16 cellular contexts compared by ENCODE assay signal in genomic region chr11:18332302-18332701, GRCh38. TPM values are rescaled to one million over a fixed set of nuclear protein-coding genes. Genes with fewer than 3 reads are reported as not detected.
DNase-seq lines count a peak whose midpoint lies in the region; ATAC-seq and TF ChIP-seq lines count a peak whose summit lies in the region.
"Had no signal": no experiment of that assay in that cellular context is flagged by ENCODE, and none has a peak within 500 bp of the region (broad histone marks: within the 10 kb centered on the region; RNA-seq: fewer than 3 reads in every experiment).

No MANE protein-coding gene starts in this region.

- H3K9ac ChIP-seq in SK-N-SH = no peak overlapping the region

- H3K36me3 Mint-ChIP-seq in T-helper 2 cell treated with Interferon-gamma antibody and Interleukin-4, amounts not matched to agents 5 μg/mL and 100 μg/mL, for 36 hours (ENCODE audit: low read depth) = peaks cover 59% of the 10 kb centered on the region
- peaks cover 61% of the 10 kb centered on the region for H3K36me3 Mint-ChIP-seq in effector memory CD8-positive, alpha-beta T cell (ENCODE audit: insufficient read depth)

- H4K20me1 ChIP-seq in SK-N-SH (ENCODE audit: insufficient read depth) = no peaks in the 10 kb centered on the region

- no peak overlapping the region for H2AFZ ChIP-seq in SK-N-SH (ENCODE audit: low read depth)

- H3K4me2 ChIP-seq in SK-N-SH = no peak overlapping the region

- POLR2A ChIA-PET in SK-N-SH (lab: Yijun Ruan, JAX) = interaction anchor here (0.5 kb wide), 1 partner anchor 8 kb away, joined by 4 read pairs; no protein-coding TSS in a partner anchor

- no peaks in the 10 kb centered on the region for H3K9me3 Mint-ChIP-seq in T-helper 2 cell treated with Interferon-gamma antibody and Interleukin-4, amounts not matched to agents 5 μg/mL and 100 μg/mL, for 36 hours
- no peaks in the 10 kb centered on the region for H3K9me3 Mint-ChIP-seq in effector memory CD8-positive, alpha-beta T cell

- H3F3A ChIP-seq in SK-N-SH (replicated peaks; ENCODE audit: insufficient read depth) = peaks cover 13% of the 10 kb centered on the region

- no peak overlapping the region for H3K4me3 ChIP-seq in testis
- no peak overlapping the region for H3K4me3 ChIP-seq in SK-N-SH (ENCODE audit: low read depth in 2 of 2, low read length in 1 of 2)
- H3K4me3 ChIP-seq: adrenal gland, coronary artery, MG63, psoas muscle had no signal

- H3K36me3 ChIP-seq in testis (ENCODE audit: low read depth, missing control alignments) (no peaks in the 10 kb centered on the region), SK-N-SH (replicated peaks in 1 of 2; ENCODE audit: control insufficient read depth in 1 of 2, insufficient read depth in 2 of 2, low read length in 1 of 2) (peaks cover 56 to 70% of the 10 kb centered on the region in 2 experiments)

- H3K27me3 ChIP-seq in testis = no peaks in the 10 kb centered on the region
- no peaks in the 10 kb centered on the region for H3K27me3 ChIP-seq in SK-N-SH (ENCODE audit: insufficient read depth)
- H3K27me3 ChIP-seq: adrenal gland, MG63 had no signal

- H3K4me1 ChIP-seq in testis (peaks cover 22% of the 10 kb centered on the region), SK-N-SH (ENCODE audit: control insufficient read depth in 1 of 2, insufficient read depth in 2 of 2, low read depth in 1 of 2, low read length in 1 of 2) (peaks cover 0 to 2% of the 10 kb centered on the region in 2 experiments; a peak in 3 of 4 replicates)
- H3K4me1 ChIP-seq: psoas muscle had no signal

- H3K4me1 Mint-ChIP-seq in T-helper 2 cell treated with Interferon-gamma antibody and Interleukin-4, amounts not matched to agents 5 μg/mL and 100 μg/mL, for 36 hours (ENCODE audit: low read depth) = peaks cover 45% of the 10 kb centered on the region
- H3K4me1 Mint-ChIP-seq in effector memory CD8-positive, alpha-beta T cell (ENCODE audit: low read depth in 2 of 2) = peaks cover 29 to 46% of the 10 kb centered on the region in 2 donors

- peak; percentile 10 for DNase-seq in stimulated activated CD4-positive, alpha-beta T cell treated with anti-CD3 and anti-CD28 coated beads, Interleukin-15, amount 100 ng/mL, for 24 hours
- no peak for DNase-seq in stimulated activated CD4-positive, alpha-beta T cell treated with anti-CD3 and anti-CD28 coated beads, Interleukin-12 subunit alpha, Interleukin-12 subunit beta, amount 100 ng/mL, for 4 hours
- no peak for DNase-seq in T-helper 2 cell treated with Interferon-gamma antibody and Interleukin-4, amounts not matched to agents 5 μg/mL and 100 μg/mL, for 36 hours (ENCODE audit: low spot score)
- DNase-seq in effector memory CD8-positive, alpha-beta T cell = no peak
- no peak for DNase-seq in testis
- DNase-seq in SK-N-SH = no peak
- DNase-seq in HK-2 (ENCODE audit: unreplicated experiment) = no peak
- no peak for DNase-seq in amygdala (lab: John Stamatoyannopoulos, UW)
- DNase-seq: adrenal gland; AML-193; MG63; NCI-H2171; psoas muscle; stimulated activated CD4-positive, alpha-beta T cell treated with anti-CD3 and anti-CD28 coated beads, Interleukin-1b, Interleukin-23, amount 100 ng/mL, for 48 hours had no signal

- peak overlapping the region; percentile 74 for H3K27ac Mint-ChIP-seq in T-helper 2 cell treated with Interferon-gamma antibody and Interleukin-4, amounts not matched to agents 5 μg/mL and 100 μg/mL, for 36 hours
- H3K27ac Mint-ChIP-seq in effector memory CD8-positive, alpha-beta T cell = peak overlapping the region; percentile 15 to 94

- CTCF ChIA-PET in SK-N-SH (lab: Yijun Ruan, JAX) = no interaction called here

- peak overlapping the region; percentile 44 to 62 for H3K27ac ChIP-seq in testis
- no peak overlapping the region for H3K27ac ChIP-seq in SK-N-SH (ENCODE audit: low read depth in 2 of 2, low read length in 1 of 2)
- H3K27ac ChIP-seq: adrenal gland, coronary artery, psoas muscle had no signal

- TF ChIP-seq EP300 in SK-N-SH (IDR thresholded peaks at IDR 0.05; ENCODE audit: borderline replicate concordance in 1 of 2, low read depth in 1 of 2, low read length in 1 of 2) = no peak

- intact Hi-C loops in testis (cut with DNase I; ENCODE audit: low total_unique reads) = no loop called here

- H3K27me3 Mint-ChIP-seq in T-helper 2 cell treated with Interferon-gamma antibody and Interleukin-4, amounts not matched to agents 5 μg/mL and 100 μg/mL, for 36 hours (ENCODE audit: low read depth) = no peaks in the 10 kb centered on the region
- no peaks in the 10 kb centered on the region for H3K27me3 Mint-ChIP-seq in effector memory CD8-positive, alpha-beta T cell

- H3K9me3 ChIP-seq in testis = no peaks in the 10 kb centered on the region
- no peaks in the 10 kb centered on the region for H3K9me3 ChIP-seq in SK-N-SH
- H3K9me3 ChIP-seq: adrenal gland, MG63, psoas muscle had no signal

- TF ChIP-seq POLR2A in testis (IDR thresholded peaks at IDR 0.05) = no peak

- WGBS in testis, 2 donors = 69 to 75% methylated on average over 1 of the region's 1 CpG
- 88% methylated on average over 1 of the region's 1 CpG for WGBS in SK-N-SH (ENCODE audit: low lambda C conversion rate)

- H3K9me2 ChIP-seq in SK-N-SH = no peaks in the 10 kb centered on the region

- TF ChIP-seq RAD21 in SK-N-SH (IDR thresholded peaks at IDR 0.05; ENCODE audit: low read length) = no peak

- no peak for TF ChIP-seq CTCF in testis (IDR thresholded peaks at IDR 0.05)
- TF ChIP-seq CTCF in SK-N-SH (IDR thresholded peaks at IDR 0.05) = no peak

- peaks cover 75% of the 10 kb centered on the region for H3K79me2 ChIP-seq in SK-N-SH (ENCODE audit: insufficient read depth)

- peak overlapping the region; percentile 68 for H3K4me3 Mint-ChIP-seq in T-helper 2 cell treated with Interferon-gamma antibody and Interleukin-4, amounts not matched to agents 5 μg/mL and 100 μg/mL, for 36 hours
- H3K4me3 Mint-ChIP-seq in effector memory CD8-positive, alpha-beta T cell = peak overlapping the region; percentile 67 to 77

- ATAC-seq in effector memory CD8-positive, alpha-beta T cell (replicated peaks) = peak; percentile 80
- ATAC-seq: HCT116, psoas muscle had no signal

TF ChIP-seq in SK-N-SH, 30 proteins besides CTCF, POLR2A, EP300 and RAD21 (continues in another document):
- no peak for TF ChIP-seq RXRA (IDR thresholded peaks at IDR 0.05; ENCODE audit: borderline replicate concordance, low read depth)
- TF ChIP-seq MEF2A (IDR thresholded peaks at IDR 0.05; ENCODE audit: borderline replicate concordance, low read depth) = no peak
- TF ChIP-seq FOXJ3 (CRISPR knock-in tag; IDR thresholded peaks at IDR 0.05) = no peak
- TF ChIP-seq TEAD4 (IDR thresholded peaks at IDR 0.05; ENCODE audit: borderline replicate concordance, insufficient read depth) = no peak
- no peak for TF ChIP-seq EZH2phosphoT487 (IDR thresholded peaks at IDR 0.05; ENCODE audit: borderline replicate concordance, low read depth)
- TF ChIP-seq USF2 (IDR thresholded peaks at IDR 0.05; ENCODE audit: borderline replicate concordance, low read depth, low read length) = no peak
- no peak for TF ChIP-seq CHD2 (IDR thresholded peaks at IDR 0.05; ENCODE audit: low read length, partially characterized antibody)
- TF ChIP-seq TCF12 (IDR thresholded peaks at IDR 0.05) = no peak
- no peak for TF ChIP-seq SMC3 (IDR thresholded peaks at IDR 0.05; ENCODE audit: low read depth, low read length)
- TF ChIP-seq YY1 (IDR thresholded peaks at IDR 0.05; ENCODE audit: low read depth) = no peak
- no peak for TF ChIP-seq PBX3 (IDR thresholded peaks at IDR 0.05)
- no peak for TF ChIP-seq IRF3 (IDR thresholded peaks at IDR 0.05; ENCODE audit: low read depth, low read length)

RNA-seq across cellular contexts. Expression of gene GTF2H1, which starts 9.9 kb away (rescaled TPM):
- total RNA-seq in testis = 100 to 1,000 TPM; 103 to 111 TPM
- polyA plus RNA-seq in testis (ENCODE audit: insufficient read depth, low read depth, low replicate concordance) = 79.2 TPM
- 31.2 and 40.4 TPM in 2 replicates for polyA plus RNA-seq in SK-N-SH (2012; rRNA removed)
- polyA plus RNA-seq in SK-N-SH (2012; cell fraction: cytosol; rRNA removed) = 44.9 and 45.3 TPM in 2 replicates
- polyA plus RNA-seq in SK-N-SH (2012; cell fraction: nucleus; rRNA removed) = 61.5 and 64.3 TPM in 2 replicates

RNA-seq across cellular contexts. Expression of gene HPS5, which starts 10.4 kb away (rescaled TPM):
- 100 to 1,000 TPM in 1 of 2 donors, 10 to 100 TPM in 1; 97.7 to 111 TPM for total RNA-seq in testis
- polyA plus RNA-seq in testis (ENCODE audit: insufficient read depth, low read depth, low replicate concordance) (44.0 TPM), SK-N-SH (2012; rRNA removed) (8.2 and 10.8 TPM in 2 replicates)
- 11.4 and 11.9 TPM in 2 replicates for polyA plus RNA-seq in SK-N-SH (2012; cell fraction: cytosol; rRNA removed)
- 9.3 and 13.5 TPM in 2 replicates for polyA plus RNA-seq in SK-N-SH (2012; cell fraction: nucleus; rRNA removed)

Comparison
In these comparisons a context has a peak if more than half of its experiments do, and no peak if none do; other contexts are left out.
1. H3K27ac ChIP-seq: peak in testis (2 of 2); none in SK-N-SH (0 of 2).